Comparison of ENCODE assay signal across 20 cellular contexts in the genomic region with DNA sequence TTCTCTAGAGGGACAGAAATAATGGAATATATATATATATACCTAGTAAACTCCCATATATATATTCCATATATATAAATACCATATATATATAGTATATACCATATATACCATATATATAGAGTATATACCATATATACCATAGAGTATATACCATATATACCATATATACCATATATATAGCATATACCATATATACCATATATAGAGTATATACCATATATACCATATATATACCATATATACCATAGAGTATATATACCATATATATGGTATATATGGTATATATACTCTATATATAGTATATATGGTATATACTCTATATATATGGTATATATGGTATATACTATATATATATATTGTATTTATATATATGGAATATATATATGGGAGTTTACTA.
DNase-seq lines count a peak whose midpoint lies in the region; FAIRE-seq and TF ChIP-seq lines count a peak whose summit lies in the region.
"Had no signal": no experiment of that assay in that cellular context is flagged by ENCODE, and none has a peak within 500 bp of the region (broad histone marks: within the 10 kb centered on the region; RNA-seq: fewer than 3 reads in every experiment).

No MANE protein-coding gene starts in this region.

- intact Hi-C loops in kidney (cut with DNase I): no loop called here
- intact Hi-C loops in head of caudate nucleus (cut with DNase I): no loop called here

- H3K4me1 ChIP-seq in kidney (ENCODE audit: control insufficient read depth in 1 of 2, insufficient read depth in 1 of 2, low read depth in 1 of 2, low read length in 2 of 2): no peaks in the 10 kb centered on the region
- H3K4me1 ChIP-seq: BLaER1, Caco-2 had no signal

- H3K9me3 ChIP-seq in kidney (ENCODE audit: control insufficient read depth in 1 of 2, low read length in 2 of 2): no peaks in the 10 kb centered on the region
- H3K9me3 ChIP-seq: BLaER1, Caco-2 had no signal

- H3K9ac ChIP-seq in kidney (ENCODE audit: low read length in 2 of 2): no peak overlapping the region
- H3K9ac ChIP-seq: BLaER1 had no signal

- TF ChIP-seq CTCF in kidney (IDR thresholded peaks at IDR 0.05; ENCODE audit: borderline replicate concordance, extremely low read depth, insufficient read depth): no peak

- H3K4me3 ChIP-seq in kidney (ENCODE audit: low read length in 2 of 2): no peak overlapping the region
- H3K4me3 ChIP-seq: BLaER1, GM12878, GM23338 had no signal

- no peak overlapping the region for H3K27ac ChIP-seq in kidney (ENCODE audit: low read depth in 2 of 2, low read length in 2 of 2)
- H3K27ac ChIP-seq: BLaER1, C4-2B had no signal

- DNase-seq in kidney (no peak), head of caudate nucleus (no peak), cortex of kidney (lab: John Stamatoyannopoulos, UW) (no peak)
- DNase-seq in activated CD4-positive, alpha-beta T cell treated with anti-CD3 and anti-CD28 coated beads, Interleukin-2, amount 50 U/mL, for 4 hours: no peak
- DNase-seq: 8988T; Caco-2; CD4-positive, CD25-positive, alpha-beta regulatory T cell; CD8-positive, alpha-beta T cell; DMS153; DND-41; GDM1; H9; HFFc6 had no signal

- FAIRE-seq in G401.6 (lab: Jason Lieb, UNC) (peak; percentile 84), TTC549 (lab: Jason Lieb, UNC) (peak; percentile 67), kidney (lab: Jason Lieb, UNC) (peak; percentile 71)
- FAIRE-seq: GM12878, GM19239 had no signal

- H3K36me3 ChIP-seq in kidney (ENCODE audit: control insufficient read depth in 1 of 2, insufficient read depth in 2 of 2, low read length in 2 of 2): no peaks in the 10 kb centered on the region
- H3K36me3 ChIP-seq: BLaER1 had no signal
